Comparison of ENCODE assay signal across 1 cellular context in genomic region chr2:70104231-70105111, GRCh38.
TF ChIP-seq lines count a peak whose summit lies in the region.

No MANE protein-coding gene starts in this region.

TF ChIP-seq in K562, 482 proteins besides CTCF, POLR2A, EP300 and RAD21 (continued from another document and continues in another):
- TF ChIP-seq, protein P1, sequence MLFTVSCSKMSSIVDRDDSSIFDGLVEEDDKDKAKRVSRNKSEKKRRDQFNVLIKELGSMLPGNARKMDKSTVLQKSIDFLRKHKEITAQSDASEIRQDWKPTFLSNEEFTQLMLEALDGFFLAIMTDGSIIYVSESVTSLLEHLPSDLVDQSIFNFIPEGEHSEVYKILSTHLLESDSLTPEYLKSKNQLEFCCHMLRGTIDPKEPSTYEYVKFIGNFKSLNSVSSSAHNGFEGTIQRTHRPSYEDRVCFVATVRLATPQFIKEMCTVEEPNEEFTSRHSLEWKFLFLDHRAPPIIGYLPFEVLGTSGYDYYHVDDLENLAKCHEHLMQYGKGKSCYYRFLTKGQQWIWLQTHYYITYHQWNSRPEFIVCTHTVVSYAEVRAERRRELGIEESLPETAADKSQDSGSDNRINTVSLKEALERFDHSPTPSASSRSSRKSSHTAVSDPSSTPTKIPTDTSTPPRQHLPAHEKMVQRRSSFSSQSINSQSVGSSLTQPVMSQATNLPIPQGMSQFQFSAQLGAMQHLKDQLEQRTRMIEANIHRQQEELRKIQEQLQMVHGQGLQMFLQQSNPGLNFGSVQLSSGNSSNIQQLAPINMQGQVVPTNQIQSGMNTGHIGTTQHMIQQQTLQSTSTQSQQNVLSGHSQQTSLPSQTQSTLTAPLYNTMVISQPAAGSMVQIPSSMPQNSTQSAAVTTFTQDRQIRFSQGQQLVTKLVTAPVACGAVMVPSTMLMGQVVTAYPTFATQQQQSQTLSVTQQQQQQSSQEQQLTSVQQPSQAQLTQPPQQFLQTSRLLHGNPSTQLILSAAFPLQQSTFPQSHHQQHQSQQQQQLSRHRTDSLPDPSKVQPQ (CRISPR knock-in tag; IDR thresholded peaks at IDR 0.05; ENCODE audit: borderline replicate concordance): no peak
- TF ChIP-seq ZNF785 (CRISPR knock-in tag; IDR thresholded peaks at IDR 0.05): no peak
- no peak for TF ChIP-seq SRSF1 (IDR thresholded peaks at IDR 0.05; ENCODE audit: low read depth, low read length)
- TF ChIP-seq STAT5A (IDR thresholded peaks at IDR 0.05; ENCODE audit: borderline replicate concordance, low read length): no peak; the same call in 1 of the 2 replicates
- TF ChIP-seq ZNF586 (CRISPR knock-in tag; conservative IDR thresholded peaks at IDR 0.05): no peak
- peak; percentile 90 for TF ChIP-seq TOE1 (IDR thresholded peaks at IDR 0.05; ENCODE audit: borderline replicate concordance)
- no peak for TF ChIP-seq TOE1 (CRISPR knock-in tag; IDR thresholded peaks at IDR 0.05; ENCODE audit: borderline replicate concordance, low read depth)
- peak; percentile 89; the same call in 1 of the 2 replicates for TF ChIP-seq NFRKB (IDR thresholded peaks at IDR 0.05; ENCODE audit: low read depth)
- TF ChIP-seq NBN (IDR thresholded peaks at IDR 0.05; ENCODE audit: low read depth): peak; percentile 87
- no peak for TF ChIP-seq ZNF3 (CRISPR knock-in tag; IDR thresholded peaks at IDR 0.05)
- 0 out of 2 replicates have a peak, but pooled peaks have one; percentile 15 for TF ChIP-seq HOXB6 (CRISPR knock-in tag; IDR thresholded peaks at IDR 0.05; ENCODE audit: borderline replicate concordance)
- no peak for TF ChIP-seq POU5F1 (IDR thresholded peaks at IDR 0.05; ENCODE audit: borderline replicate concordance, low read depth, low read length, partially characterized antibody)
- no peak for TF ChIP-seq THAP7 (CRISPR knock-in tag; IDR thresholded peaks at IDR 0.05)
- TF ChIP-seq ZZZ3 (IDR thresholded peaks at IDR 0.05): 0 out of 2 replicates have a peak, but pooled peaks have one; percentile 21
- peak; percentile 44 for TF ChIP-seq TBP (optimal IDR thresholded peaks at IDR 0.05; ENCODE audit: low read depth, low read length)
- TF ChIP-seq MTA1 (IDR thresholded peaks at IDR 0.05; ENCODE audit: borderline replicate concordance): peak; percentile 62
- no peak for TF ChIP-seq FOXA3 (CRISPR knock-in tag; conservative IDR thresholded peaks at IDR 0.05 in 1 of 2, IDR thresholded peaks at IDR 0.05 in 1 of 2)
- peak; percentile 54; the same call in 1 of the 2 replicates for TF ChIP-seq ZBTB2 (IDR thresholded peaks at IDR 0.05)
- no peak for TF ChIP-seq ZC3H11A (IDR thresholded peaks at IDR 0.05; ENCODE audit: low read depth, low read length)
- TF ChIP-seq RNF219 (CRISPR knock-in tag; IDR thresholded peaks at IDR 0.05): no peak
- no peak for TF ChIP-seq NR2C2 (CRISPR knock-in tag; IDR thresholded peaks at IDR 0.05)
- TF ChIP-seq NR2C2 (tag; IDR thresholded peaks at IDR 0.05): peak; percentile 64
- no peak for TF ChIP-seq SAFB2 (IDR thresholded peaks at IDR 0.05; ENCODE audit: borderline replicate concordance, low read depth, low read length, severe bottlenecking)
- TF ChIP-seq, protein P2, sequence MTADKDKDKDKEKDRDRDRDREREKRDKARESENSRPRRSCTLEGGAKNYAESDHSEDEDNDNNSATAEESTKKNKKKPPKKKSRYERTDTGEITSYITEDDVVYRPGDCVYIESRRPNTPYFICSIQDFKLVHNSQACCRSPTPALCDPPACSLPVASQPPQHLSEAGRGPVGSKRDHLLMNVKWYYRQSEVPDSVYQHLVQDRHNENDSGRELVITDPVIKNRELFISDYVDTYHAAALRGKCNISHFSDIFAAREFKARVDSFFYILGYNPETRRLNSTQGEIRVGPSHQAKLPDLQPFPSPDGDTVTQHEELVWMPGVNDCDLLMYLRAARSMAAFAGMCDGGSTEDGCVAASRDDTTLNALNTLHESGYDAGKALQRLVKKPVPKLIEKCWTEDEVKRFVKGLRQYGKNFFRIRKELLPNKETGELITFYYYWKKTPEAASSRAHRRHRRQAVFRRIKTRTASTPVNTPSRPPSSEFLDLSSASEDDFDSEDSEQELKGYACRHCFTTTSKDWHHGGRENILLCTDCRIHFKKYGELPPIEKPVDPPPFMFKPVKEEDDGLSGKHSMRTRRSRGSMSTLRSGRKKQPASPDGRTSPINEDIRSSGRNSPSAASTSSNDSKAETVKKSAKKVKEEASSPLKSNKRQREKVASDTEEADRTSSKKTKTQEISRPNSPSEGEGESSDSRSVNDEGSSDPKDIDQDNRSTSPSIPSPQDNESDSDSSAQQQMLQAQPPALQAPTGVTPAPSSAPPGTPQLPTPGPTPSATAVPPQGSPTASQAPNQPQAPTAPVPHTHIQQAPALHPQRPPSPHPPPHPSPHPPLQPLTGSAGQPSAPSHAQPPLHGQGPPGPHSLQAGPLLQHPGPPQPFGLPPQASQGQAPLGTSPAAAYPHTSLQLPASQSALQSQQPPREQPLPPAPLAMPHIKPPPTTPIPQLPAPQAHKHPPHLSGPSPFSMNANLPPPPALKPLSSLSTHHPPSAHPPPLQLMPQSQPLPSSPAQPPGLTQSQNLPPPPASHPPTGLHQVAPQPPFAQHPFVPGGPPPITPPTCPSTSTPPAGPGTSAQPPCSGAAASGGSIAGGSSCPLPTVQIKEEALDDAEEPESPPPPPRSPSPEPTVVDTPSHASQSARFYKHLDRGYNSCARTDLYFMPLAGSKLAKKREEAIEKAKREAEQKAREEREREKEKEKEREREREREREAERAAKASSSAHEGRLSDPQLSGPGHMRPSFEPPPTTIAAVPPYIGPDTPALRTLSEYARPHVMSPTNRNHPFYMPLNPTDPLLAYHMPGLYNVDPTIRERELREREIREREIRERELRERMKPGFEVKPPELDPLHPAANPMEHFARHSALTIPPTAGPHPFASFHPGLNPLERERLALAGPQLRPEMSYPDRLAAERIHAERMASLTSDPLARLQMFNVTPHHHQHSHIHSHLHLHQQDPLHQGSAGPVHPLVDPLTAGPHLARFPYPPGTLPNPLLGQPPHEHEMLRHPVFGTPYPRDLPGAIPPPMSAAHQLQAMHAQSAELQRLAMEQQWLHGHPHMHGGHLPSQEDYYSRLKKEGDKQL (CRISPR knock-in tag; IDR thresholded peaks at IDR 0.05; ENCODE audit: borderline replicate concordance): no peak
- TF ChIP-seq BCLAF1 (IDR thresholded peaks at IDR 0.05; ENCODE audit: borderline replicate concordance in 1 of 2, control insufficient read depth in 1 of 2, low read depth in 2 of 2, low read length in 1 of 2): no peak
- TF ChIP-seq ZNF699 (CRISPR knock-in tag; IDR thresholded peaks at IDR 0.05; ENCODE audit: insufficient replicate concordance): no peak
- TF ChIP-seq RBM14 (IDR thresholded peaks at IDR 0.05; ENCODE audit: borderline replicate concordance, insufficient read depth, low read depth, low read length): no peak
- peak; percentile 62 for TF ChIP-seq DIDO1 (tag; IDR thresholded peaks at IDR 0.05; ENCODE audit: low read depth)
- no peak for TF ChIP-seq STAG1 (CRISPR knock-in tag; IDR thresholded peaks at IDR 0.05; ENCODE audit: borderline replicate concordance)
- peak; percentile 71 for TF ChIP-seq TAF1 (IDR thresholded peaks at IDR 0.05; ENCODE audit: control insufficient read depth, extremely low read depth, insufficient read depth, low read length, severe bottlenecking)
- TF ChIP-seq SOX6 (IDR thresholded peaks at IDR 0.05): peak; percentile 75
- TF ChIP-seq, protein P3, sequence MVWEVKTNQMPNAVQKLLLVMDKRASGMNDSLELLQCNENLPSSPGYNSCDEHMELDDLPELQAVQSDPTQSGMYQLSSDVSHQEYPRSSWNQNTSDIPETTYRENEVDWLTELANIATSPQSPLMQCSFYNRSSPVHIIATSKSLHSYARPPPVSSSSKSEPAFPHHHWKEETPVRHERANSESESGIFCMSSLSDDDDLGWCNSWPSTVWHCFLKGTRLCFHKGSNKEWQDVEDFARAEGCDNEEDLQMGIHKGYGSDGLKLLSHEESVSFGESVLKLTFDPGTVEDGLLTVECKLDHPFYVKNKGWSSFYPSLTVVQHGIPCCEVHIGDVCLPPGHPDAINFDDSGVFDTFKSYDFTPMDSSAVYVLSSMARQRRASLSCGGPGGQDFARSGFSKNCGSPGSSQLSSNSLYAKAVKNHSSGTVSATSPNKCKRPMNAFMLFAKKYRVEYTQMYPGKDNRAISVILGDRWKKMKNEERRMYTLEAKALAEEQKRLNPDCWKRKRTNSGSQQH (CRISPR knock-in tag; IDR thresholded peaks at IDR 0.05): 0 out of 2 replicates have a peak, but pooled peaks have one; percentile 41
- TF ChIP-seq DDX20 (tag; IDR thresholded peaks at IDR 0.05; ENCODE audit: low read depth): no peak
- TF ChIP-seq, protein P4, sequence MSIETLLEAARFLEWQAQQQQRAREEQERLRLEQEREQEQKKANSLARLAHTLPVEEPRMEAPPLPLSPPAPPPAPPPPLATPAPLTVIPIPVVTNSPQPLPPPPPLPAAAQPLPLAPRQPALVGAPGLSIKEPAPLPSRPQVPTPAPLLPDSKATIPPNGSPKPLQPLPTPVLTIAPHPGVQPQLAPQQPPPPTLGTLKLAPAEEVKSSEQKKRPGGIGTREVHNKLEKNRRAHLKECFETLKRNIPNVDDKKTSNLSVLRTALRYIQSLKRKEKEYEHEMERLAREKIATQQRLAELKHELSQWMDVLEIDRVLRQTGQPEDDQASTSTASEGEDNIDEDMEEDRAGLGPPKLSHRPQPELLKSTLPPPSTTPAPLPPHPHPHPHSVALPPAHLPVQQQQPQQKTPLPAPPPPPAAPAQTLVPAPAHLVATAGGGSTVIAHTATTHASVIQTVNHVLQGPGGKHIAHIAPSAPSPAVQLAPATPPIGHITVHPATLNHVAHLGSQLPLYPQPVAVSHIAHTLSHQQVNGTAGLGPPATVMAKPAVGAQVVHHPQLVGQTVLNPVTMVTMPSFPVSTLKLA (conservative IDR thresholded peaks at IDR 0.05): 0 out of 4 replicates have a peak, but pooled peaks of 1 of the 2 experiments have one; percentile 7
- peak; percentile 30 for TF ChIP-seq TAF9B (IDR thresholded peaks at IDR 0.05; ENCODE audit: partially characterized antibody)
- TF ChIP-seq KDM1A (IDR thresholded peaks at IDR 0.05): peak; percentile 50 to 70; a peak in 3 of 4 replicates
- TF ChIP-seq ZNF23 (CRISPR knock-in tag; IDR thresholded peaks at IDR 0.05): no peak
- TF ChIP-seq, protein P5, sequence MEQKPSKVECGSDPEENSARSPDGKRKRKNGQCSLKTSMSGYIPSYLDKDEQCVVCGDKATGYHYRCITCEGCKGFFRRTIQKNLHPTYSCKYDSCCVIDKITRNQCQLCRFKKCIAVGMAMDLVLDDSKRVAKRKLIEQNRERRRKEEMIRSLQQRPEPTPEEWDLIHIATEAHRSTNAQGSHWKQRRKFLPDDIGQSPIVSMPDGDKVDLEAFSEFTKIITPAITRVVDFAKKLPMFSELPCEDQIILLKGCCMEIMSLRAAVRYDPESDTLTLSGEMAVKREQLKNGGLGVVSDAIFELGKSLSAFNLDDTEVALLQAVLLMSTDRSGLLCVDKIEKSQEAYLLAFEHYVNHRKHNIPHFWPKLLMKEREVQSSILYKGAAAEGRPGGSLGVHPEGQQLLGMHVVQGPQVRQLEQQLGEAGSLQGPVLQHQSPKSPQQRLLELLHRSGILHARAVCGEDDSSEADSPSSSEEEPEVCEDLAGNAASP (IDR thresholded peaks at IDR 0.05): no peak
- no peak for TF ChIP-seq HNRNPUL1 (IDR thresholded peaks at IDR 0.05; ENCODE audit: low read length)
- TF ChIP-seq HDAC2 (IDR thresholded peaks at IDR 0.05): peak; percentile 80
- TF ChIP-seq ESRRB (CRISPR knock-in tag; IDR thresholded peaks at IDR 0.05; ENCODE audit: borderline replicate concordance): no peak
- no peak for TF ChIP-seq SRF (CRISPR knock-in tag; IDR thresholded peaks at IDR 0.05)
